ENCODE assay signal across 1 cellular context in the genomic region with DNA sequence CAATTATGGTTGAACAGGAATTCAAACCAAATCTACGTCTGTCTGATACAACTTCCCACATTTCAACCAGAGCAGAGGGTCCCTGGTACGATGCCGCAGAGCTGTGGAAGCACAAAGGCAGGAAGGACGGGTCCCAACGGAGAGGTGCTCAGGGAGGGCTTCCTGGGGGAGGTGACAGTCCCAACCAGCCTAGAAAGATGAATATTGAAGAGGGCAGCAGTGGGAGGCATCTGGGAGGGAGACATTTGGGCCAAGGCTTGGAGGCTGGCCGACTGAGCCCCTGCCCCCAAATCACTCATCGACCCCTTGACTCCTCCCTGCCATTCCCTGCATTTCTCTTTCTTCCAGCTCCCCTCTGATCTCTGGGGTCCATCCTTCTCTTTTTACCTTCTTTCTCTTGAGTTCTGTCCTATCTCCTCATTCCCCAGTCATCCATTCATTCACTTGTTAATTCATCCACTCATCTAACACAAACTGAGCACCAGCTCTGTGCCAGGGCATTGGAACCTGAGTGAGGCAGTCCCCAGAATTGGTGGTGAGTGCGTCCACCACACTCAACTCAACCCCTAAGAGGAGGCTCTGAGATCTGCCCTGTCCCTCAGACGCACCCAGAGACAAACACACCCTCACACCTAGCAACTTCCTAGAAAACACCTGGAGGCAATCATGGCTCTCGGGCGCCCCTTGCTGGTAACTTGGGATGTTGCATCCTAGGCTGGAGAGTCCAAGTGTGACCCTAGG.
A peak's percentile ranks its signal among the peaks of the same experiment; 100 is the strongest.
TF ChIP-seq lines count a peak whose summit lies in the region.

No MANE protein-coding gene starts in this region.

TF ChIP-seq in K562, 482 proteins besides CTCF, POLR2A, EP300 and RAD21 (continued from another document and continues in another):
- TF ChIP-seq, protein P1, sequence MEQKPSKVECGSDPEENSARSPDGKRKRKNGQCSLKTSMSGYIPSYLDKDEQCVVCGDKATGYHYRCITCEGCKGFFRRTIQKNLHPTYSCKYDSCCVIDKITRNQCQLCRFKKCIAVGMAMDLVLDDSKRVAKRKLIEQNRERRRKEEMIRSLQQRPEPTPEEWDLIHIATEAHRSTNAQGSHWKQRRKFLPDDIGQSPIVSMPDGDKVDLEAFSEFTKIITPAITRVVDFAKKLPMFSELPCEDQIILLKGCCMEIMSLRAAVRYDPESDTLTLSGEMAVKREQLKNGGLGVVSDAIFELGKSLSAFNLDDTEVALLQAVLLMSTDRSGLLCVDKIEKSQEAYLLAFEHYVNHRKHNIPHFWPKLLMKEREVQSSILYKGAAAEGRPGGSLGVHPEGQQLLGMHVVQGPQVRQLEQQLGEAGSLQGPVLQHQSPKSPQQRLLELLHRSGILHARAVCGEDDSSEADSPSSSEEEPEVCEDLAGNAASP (IDR thresholded peaks at IDR 0.05), result no peak
- TF ChIP-seq, protein P2, sequence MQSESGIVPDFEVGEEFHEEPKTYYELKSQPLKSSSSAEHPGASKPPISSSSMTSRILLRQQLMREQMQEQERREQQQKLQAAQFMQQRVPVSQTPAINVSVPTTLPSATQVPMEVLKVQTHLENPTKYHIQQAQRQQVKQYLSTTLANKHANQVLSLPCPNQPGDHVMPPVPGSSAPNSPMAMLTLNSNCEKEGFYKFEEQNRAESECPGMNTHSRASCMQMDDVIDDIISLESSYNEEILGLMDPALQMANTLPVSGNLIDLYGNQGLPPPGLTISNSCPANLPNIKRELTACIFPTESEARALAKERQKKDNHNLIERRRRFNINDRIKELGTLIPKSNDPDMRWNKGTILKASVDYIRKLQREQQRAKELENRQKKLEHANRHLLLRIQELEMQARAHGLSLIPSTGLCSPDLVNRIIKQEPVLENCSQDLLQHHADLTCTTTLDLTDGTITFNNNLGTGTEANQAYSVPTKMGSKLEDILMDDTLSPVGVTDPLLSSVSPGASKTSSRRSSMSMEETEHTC (IDR thresholded peaks at IDR 0.05), result no peak
- peak; percentile 84 for TF ChIP-seq ZNF24 (IDR thresholded peaks at IDR 0.05)
- no peak; the same call in 1 of the 2 replicates for TF ChIP-seq NCOR1 (IDR thresholded peaks at IDR 0.05)
- no peak for TF ChIP-seq LCOR (CRISPR knock-in tag; IDR thresholded peaks at IDR 0.05)
- no peak for TF ChIP-seq ZNF717 (CRISPR knock-in tag; IDR thresholded peaks at IDR 0.05)
- TF ChIP-seq KDM1A (IDR thresholded peaks at IDR 0.05), result peak in 1 of 2 experiments; percentile 33; a peak in 2 of 4 replicates
- TF ChIP-seq ZNF444 (CRISPR knock-in tag; IDR thresholded peaks at IDR 0.05), result no peak
- TF ChIP-seq, protein P3, sequence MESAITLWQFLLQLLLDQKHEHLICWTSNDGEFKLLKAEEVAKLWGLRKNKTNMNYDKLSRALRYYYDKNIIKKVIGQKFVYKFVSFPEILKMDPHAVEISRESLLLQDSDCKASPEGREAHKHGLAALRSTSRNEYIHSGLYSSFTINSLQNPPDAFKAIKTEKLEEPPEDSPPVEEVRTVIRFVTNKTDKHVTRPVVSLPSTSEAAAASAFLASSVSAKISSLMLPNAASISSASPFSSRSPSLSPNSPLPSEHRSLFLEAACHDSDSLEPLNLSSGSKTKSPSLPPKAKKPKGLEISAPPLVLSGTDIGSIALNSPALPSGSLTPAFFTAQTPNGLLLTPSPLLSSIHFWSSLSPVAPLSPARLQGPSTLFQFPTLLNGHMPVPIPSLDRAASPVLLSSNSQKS (CRISPR knock-in tag; IDR thresholded peaks at IDR 0.05), result no peak
- no peak for TF ChIP-seq KDM2B (CRISPR knock-in tag; IDR thresholded peaks at IDR 0.05)
- TF ChIP-seq ARHGAP35 (IDR thresholded peaks at IDR 0.05; ENCODE audit: partially characterized antibody), result no peak
- TF ChIP-seq, protein P4, sequence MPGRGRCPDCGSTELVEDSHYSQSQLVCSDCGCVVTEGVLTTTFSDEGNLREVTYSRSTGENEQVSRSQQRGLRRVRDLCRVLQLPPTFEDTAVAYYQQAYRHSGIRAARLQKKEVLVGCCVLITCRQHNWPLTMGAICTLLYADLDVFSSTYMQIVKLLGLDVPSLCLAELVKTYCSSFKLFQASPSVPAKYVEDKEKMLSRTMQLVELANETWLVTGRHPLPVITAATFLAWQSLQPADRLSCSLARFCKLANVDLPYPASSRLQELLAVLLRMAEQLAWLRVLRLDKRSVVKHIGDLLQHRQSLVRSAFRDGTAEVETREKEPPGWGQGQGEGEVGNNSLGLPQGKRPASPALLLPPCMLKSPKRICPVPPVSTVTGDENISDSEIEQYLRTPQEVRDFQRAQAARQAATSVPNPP (IDR thresholded peaks at IDR 0.05; ENCODE audit: borderline replicate concordance, insufficient read depth, insufficient read length), result no peak
- TF ChIP-seq ZNF507 (tag; conservative IDR thresholded peaks at IDR 0.05), result no peak
- peak in 1 of 2 experiments; percentile 57; a peak in 1 of 4 replicates for TF ChIP-seq FOXK2 (conservative IDR thresholded peaks at IDR 0.05 in 1 of 2, IDR thresholded peaks at IDR 0.05 in 1 of 2; ENCODE audit: low read depth in 2 of 2)
- TF ChIP-seq, protein P5, sequence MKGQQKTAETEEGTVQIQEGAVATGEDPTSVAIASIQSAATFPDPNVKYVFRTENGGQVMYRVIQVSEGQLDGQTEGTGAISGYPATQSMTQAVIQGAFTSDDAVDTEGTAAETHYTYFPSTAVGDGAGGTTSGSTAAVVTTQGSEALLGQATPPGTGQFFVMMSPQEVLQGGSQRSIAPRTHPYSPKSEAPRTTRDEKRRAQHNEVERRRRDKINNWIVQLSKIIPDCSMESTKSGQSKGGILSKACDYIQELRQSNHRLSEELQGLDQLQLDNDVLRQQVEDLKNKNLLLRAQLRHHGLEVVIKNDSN (CRISPR knock-in tag; IDR thresholded peaks at IDR 0.05), result no peak
- TF ChIP-seq NR3C1 (CRISPR knock-in tag; IDR thresholded peaks at IDR 0.05), result no peak
- no peak for TF ChIP-seq MEF2D (tag; conservative IDR thresholded peaks at IDR 0.05; ENCODE audit: low read depth)
- no peak for TF ChIP-seq SIX5 (IDR thresholded peaks at IDR 0.05; ENCODE audit: borderline replicate concordance in 1 of 2, insufficient read depth in 1 of 2, low read depth in 1 of 2, low read length in 2 of 2)
- TF ChIP-seq HDAC1 (IDR thresholded peaks at IDR 0.05), result peak in 1 of 2 experiments; percentile 40; a peak in 2 of 4 replicates
- TF ChIP-seq, protein P6, sequence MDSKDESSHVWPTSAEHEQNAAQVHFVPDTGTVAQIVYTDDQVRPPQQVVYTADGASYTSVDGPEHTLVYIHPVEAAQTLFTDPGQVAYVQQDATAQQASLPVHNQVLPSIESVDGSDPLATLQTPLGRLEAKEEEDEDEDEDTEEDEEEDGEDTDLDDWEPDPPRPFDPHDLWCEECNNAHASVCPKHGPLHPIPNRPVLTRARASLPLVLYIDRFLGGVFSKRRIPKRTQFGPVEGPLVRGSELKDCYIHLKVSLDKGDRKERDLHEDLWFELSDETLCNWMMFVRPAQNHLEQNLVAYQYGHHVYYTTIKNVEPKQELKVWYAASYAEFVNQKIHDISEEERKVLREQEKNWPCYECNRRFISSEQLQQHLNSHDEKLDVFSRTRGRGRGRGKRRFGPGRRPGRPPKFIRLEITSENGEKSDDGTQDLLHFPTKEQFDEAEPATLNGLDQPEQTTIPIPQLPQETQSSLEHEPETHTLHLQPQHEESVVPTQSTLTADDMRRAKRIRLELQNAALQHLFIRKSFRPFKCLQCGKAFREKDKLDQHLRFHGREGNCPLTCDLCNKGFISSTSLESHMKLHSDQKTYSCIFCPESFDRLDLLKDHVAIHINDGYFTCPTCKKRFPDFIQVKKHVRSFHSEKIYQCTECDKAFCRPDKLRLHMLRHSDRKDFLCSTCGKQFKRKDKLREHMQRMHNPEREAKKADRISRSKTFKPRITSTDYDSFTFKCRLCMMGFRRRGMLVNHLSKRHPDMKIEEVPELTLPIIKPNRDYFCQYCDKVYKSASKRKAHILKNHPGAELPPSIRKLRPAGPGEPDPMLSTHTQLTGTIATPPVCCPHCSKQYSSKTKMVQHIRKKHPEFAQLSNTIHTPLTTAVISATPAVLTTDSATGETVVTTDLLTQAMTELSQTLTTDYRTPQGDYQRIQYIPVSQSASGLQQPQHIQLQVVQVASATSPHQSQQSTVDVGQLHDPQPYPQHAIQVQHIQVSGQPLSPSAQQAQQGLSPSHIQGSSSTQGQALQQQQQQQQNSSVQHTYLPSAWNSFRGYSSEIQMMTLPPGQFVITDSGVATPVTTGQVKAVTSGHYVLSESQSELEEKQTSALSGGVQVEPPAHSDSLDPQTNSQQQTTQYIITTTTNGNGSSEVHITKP (IDR thresholded peaks at IDR 0.05; ENCODE audit: partially characterized antibody), result no peak
- TF ChIP-seq, protein P7, sequence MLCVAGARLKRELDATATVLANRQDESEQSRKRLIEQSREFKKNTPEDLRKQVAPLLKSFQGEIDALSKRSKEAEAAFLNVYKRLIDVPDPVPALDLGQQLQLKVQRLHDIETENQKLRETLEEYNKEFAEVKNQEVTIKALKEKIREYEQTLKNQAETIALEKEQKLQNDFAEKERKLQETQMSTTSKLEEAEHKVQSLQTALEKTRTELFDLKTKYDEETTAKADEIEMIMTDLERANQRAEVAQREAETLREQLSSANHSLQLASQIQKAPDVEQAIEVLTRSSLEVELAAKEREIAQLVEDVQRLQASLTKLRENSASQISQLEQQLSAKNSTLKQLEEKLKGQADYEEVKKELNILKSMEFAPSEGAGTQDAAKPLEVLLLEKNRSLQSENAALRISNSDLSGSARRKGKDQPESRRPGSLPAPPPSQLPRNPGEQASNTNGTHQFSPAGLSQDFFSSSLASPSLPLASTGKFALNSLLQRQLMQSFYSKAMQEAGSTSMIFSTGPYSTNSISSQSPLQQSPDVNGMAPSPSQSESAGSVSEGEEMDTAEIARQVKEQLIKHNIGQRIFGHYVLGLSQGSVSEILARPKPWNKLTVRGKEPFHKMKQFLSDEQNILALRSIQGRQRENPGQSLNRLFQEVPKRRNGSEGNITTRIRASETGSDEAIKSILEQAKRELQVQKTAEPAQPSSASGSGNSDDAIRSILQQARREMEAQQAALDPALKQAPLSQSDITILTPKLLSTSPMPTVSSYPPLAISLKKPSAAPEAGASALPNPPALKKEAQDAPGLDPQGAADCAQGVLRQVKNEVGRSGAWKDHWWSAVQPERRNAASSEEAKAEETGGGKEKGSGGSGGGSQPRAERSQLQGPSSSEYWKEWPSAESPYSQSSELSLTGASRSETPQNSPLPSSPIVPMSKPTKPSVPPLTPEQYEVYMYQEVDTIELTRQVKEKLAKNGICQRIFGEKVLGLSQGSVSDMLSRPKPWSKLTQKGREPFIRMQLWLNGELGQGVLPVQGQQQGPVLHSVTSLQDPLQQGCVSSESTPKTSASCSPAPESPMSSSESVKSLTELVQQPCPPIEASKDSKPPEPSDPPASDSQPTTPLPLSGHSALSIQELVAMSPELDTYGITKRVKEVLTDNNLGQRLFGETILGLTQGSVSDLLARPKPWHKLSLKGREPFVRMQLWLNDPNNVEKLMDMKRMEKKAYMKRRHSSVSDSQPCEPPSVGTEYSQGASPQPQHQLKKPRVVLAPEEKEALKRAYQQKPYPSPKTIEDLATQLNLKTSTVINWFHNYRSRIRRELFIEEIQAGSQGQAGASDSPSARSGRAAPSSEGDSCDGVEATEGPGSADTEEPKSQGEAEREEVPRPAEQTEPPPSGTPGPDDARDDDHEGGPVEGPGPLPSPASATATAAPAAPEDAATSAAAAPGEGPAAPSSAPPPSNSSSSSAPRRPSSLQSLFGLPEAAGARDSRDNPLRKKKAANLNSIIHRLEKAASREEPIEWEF (CRISPR knock-in tag; IDR thresholded peaks at IDR 0.05), result no peak
- no peak for TF ChIP-seq MAFG (tag; conservative IDR thresholded peaks at IDR 0.05)
- TF ChIP-seq NBN (IDR thresholded peaks at IDR 0.05; ENCODE audit: low read depth), result 0 out of 2 replicates have a peak, but pooled peaks have one; percentile 35
- no peak for TF ChIP-seq SMARCE1 (IDR thresholded peaks at IDR 0.05)
- TF ChIP-seq, protein P8, sequence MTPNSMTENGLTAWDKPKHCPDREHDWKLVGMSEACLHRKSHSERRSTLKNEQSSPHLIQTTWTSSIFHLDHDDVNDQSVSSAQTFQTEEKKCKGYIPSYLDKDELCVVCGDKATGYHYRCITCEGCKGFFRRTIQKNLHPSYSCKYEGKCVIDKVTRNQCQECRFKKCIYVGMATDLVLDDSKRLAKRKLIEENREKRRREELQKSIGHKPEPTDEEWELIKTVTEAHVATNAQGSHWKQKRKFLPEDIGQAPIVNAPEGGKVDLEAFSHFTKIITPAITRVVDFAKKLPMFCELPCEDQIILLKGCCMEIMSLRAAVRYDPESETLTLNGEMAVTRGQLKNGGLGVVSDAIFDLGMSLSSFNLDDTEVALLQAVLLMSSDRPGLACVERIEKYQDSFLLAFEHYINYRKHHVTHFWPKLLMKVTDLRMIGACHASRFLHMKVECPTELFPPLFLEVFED (CRISPR knock-in tag; conservative IDR thresholded peaks at IDR 0.05), result 0 out of 2 replicates have a peak, but pooled peaks have one; percentile 11
- TF ChIP-seq ILF3 (IDR thresholded peaks at IDR 0.05; ENCODE audit: borderline replicate concordance), result no peak
- no peak for TF ChIP-seq ZNF224 (CRISPR knock-in tag; IDR thresholded peaks at IDR 0.05)
- TF ChIP-seq PHF20 (IDR thresholded peaks at IDR 0.05; ENCODE audit: partially characterized antibody), result no peak
- TF ChIP-seq, protein P9, sequence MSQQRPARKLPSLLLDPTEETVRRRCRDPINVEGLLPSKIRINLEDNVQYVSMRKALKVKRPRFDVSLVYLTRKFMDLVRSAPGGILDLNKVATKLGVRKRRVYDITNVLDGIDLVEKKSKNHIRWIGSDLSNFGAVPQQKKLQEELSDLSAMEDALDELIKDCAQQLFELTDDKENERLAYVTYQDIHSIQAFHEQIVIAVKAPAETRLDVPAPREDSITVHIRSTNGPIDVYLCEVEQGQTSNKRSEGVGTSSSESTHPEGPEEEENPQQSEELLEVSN (IDR thresholded peaks at IDR 0.05; ENCODE audit: borderline replicate concordance in 1 of 2, extremely low read depth in 1 of 2, insufficient read depth in 1 of 2, insufficient read length in 1 of 2, low read depth in 1 of 2, low read length in 1 of 2, poor library complexity in 1 of 2, severe bottlenecking in 1 of 2), result peak; percentile 24 to 29
- TF ChIP-seq RBFOX2 (IDR thresholded peaks at IDR 0.05; ENCODE audit: low read depth, low read length), result no peak
- TF ChIP-seq, protein P10, sequence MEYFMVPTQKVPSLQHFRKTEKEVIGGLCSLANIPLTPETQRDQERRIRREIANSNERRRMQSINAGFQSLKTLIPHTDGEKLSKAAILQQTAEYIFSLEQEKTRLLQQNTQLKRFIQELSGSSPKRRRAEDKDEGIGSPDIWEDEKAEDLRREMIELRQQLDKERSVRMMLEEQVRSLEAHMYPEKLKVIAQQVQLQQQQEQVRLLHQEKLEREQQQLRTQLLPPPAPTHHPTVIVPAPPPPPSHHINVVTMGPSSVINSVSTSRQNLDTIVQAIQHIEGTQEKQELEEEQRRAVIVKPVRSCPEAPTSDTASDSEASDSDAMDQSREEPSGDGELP (CRISPR knock-in tag; IDR thresholded peaks at IDR 0.05; ENCODE audit: borderline replicate concordance), result peak; percentile 77; the same call in 1 of the 2 replicates
- no peak for TF ChIP-seq FOXK1 (CRISPR knock-in tag; IDR thresholded peaks at IDR 0.05; ENCODE audit: borderline replicate concordance)
- TF ChIP-seq, protein P11, sequence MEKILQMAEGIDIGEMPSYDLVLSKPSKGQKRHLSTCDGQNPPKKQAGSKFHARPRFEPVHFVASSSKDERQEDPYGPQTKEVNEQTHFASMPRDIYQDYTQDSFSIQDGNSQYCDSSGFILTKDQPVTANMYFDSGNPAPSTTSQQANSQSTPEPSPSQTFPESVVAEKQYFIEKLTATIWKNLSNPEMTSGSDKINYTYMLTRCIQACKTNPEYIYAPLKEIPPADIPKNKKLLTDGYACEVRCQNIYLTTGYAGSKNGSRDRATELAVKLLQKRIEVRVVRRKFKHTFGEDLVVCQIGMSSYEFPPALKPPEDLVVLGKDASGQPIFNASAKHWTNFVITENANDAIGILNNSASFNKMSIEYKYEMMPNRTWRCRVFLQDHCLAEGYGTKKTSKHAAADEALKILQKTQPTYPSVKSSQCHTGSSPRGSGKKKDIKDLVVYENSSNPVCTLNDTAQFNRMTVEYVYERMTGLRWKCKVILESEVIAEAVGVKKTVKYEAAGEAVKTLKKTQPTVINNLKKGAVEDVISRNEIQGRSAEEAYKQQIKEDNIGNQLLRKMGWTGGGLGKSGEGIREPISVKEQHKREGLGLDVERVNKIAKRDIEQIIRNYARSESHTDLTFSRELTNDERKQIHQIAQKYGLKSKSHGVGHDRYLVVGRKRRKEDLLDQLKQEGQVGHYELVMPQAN (IDR thresholded peaks at IDR 0.05; ENCODE audit: borderline replicate concordance), result no peak
